ENCODE assay signal across 13 cellular contexts in the genomic region with DNA sequence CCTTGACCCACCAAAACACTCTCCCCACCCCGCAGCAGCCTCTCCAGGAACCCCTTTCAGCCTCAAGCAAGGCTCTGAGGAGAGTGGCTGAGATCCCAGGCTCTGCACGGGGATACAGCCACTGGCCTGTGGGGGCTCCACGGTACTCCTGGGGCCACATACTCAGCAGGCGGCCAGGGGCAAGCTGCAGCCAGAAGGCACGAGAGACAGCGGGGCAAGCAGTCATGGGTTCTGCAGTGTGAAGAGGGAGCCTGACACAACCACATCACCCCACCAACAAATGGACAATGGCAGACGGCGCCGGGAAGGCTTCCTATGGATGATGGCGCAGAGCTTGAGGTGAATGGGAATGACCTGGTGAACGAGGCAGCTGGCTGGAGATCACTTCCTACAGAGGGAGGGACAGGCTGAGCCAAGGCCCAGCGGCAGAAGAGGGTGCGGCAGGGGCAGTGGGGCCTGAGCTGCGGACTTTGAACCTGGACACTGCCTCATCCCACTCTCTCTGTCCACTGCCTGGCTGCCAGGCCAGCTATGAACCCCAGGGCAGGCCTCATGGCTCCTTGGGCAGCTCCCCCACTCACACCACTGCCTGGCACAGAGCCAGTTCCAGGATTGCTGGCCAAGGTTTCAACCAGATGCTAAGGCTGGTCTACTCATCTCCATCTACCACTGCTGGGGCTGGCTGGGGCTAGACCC. TPM values are rescaled to one million over a fixed set of nuclear protein-coding genes. Genes with fewer than 3 reads are reported as not detected.
DNase-seq lines count a peak whose midpoint lies in the region; ATAC-seq and TF ChIP-seq lines count a peak whose summit lies in the region.
"Had no signal": no experiment of that assay in that cellular context is flagged by ENCODE, and none has a peak within 500 bp of the region (broad histone marks: within the 10 kb centered on the region; RNA-seq: fewer than 3 reads in every experiment).

No MANE protein-coding gene starts in this region.

- peaks cover 23% of the 10 kb centered on the region for H3K4me1 Mint-ChIP-seq in MCF 10A (ENCODE audit: insufficient read depth, unreplicated experiment)
- H3K4me1 Mint-ChIP-seq in nephron progenitor cell = peaks cover 70% of the 10 kb centered on the region

- TF ChIP-seq POLR2A in breast epithelium (IDR thresholded peaks at IDR 0.05) = no peak

- H3K36me3 Mint-ChIP-seq in MCF 10A (ENCODE audit: insufficient read depth, unreplicated experiment) = peaks cover 12% of the 10 kb centered on the region
- H3K36me3 Mint-ChIP-seq in nephron progenitor cell (ENCODE audit: low read depth) = no peaks in the 10 kb centered on the region

- H3K36me3 ChIP-seq in breast epithelium = no peaks in the 10 kb centered on the region
- H3K36me3 ChIP-seq in aorta (ENCODE audit: control insufficient read depth in 1 of 2, insufficient read depth in 2 of 2, low read length in 1 of 2) = no peaks in the 10 kb centered on the region
- H3K36me3 ChIP-seq: BE2C had no signal

- H3K27ac Mint-ChIP-seq in MCF 10A (ENCODE audit: low read depth, unreplicated experiment) (peak overlapping the region; percentile 46), nephron progenitor cell (peak overlapping the region; percentile 88)

- H3K4me3 Mint-ChIP-seq in MCF 10A (ENCODE audit: unreplicated experiment) (no peak overlapping the region), nephron progenitor cell (peak overlapping the region; percentile 20)

- H3K4me1 ChIP-seq in breast epithelium (peaks cover 14 to 28% of the 10 kb centered on the region in 2 donors), aorta (ENCODE audit: control insufficient read depth in 1 of 2, insufficient read depth in 2 of 2, low read length in 2 of 2) (peaks cover 0 to 2% of the 10 kb centered on the region in 2 donors)

- no peaks in the 10 kb centered on the region for H3K9me3 ChIP-seq in breast epithelium
- no peaks in the 10 kb centered on the region for H3K9me3 ChIP-seq in aorta (ENCODE audit: control insufficient read depth, low read length)
- H3K9me3 ChIP-seq: BE2C had no signal

- H3K9me3 Mint-ChIP-seq in MCF 10A (ENCODE audit: unreplicated experiment) = no peaks in the 10 kb centered on the region
- H3K9me3 Mint-ChIP-seq in nephron progenitor cell = no peaks in the 10 kb centered on the region

- CTCF ChIA-PET in MCF 10A (lab: Yijun Ruan, JAX) = interaction anchor here (0.5 to 1.5 kb wide), 4 partner anchors 10 to 123 kb away, joined by 3 to 5 read pairs (median 4); no protein-coding TSS in a partner anchor

- peak overlapping the region in 1 of 2 donors; percentile 94 for H3K27ac ChIP-seq in breast epithelium
- H3K27ac ChIP-seq in aorta (ENCODE audit: low read depth in 1 of 2, low read length in 2 of 2) = peak overlapping the region; percentile 60 to 86

- H3K4me3 ChIP-seq in breast epithelium (peak overlapping the region in 1 of 3 donors; percentile 88), aorta (ENCODE audit: low read length in 2 of 2) (no peak overlapping the region)

- no TSS peak for BruUV-seq in MCF 10A (replicated peaks; lab: Mats Ljungman, UMichigan)

- 49 to 53% methylated on average over 13 to 14 of the region's 14 CpGs for WGBS in aorta, 2 donors

- DNase-seq in MCF 10A (ENCODE audit: unreplicated experiment) (no peak), breast epithelium (ENCODE audit: low spot score in 2 of 2) (no peak), fibroblast of peridontal ligament (ENCODE audit: extremely low read depth) (peak; percentile 41), nephron progenitor cell (no peak), aorta (peak; percentile 60 to 84), GM03348 (ENCODE audit: low spot score) (no peak)
- DNase-seq in activated CD4-positive, alpha-beta T cell treated with anti-CD3 and anti-CD28 coated beads for 1 hour = no peak
- DNase-seq: activated naive CD4-positive, alpha-beta T cell; BE2C; PC-3; stimulated activated CD4-positive, alpha-beta T cell treated with anti-CD3 and anti-CD28 coated beads, Interleukin-2, amount 100 ng/mL, for 24 hours had no signal

- intact Hi-C loops in MCF 10A (cut with micrococcal nuclease) (no loop called here), breast epithelium (cut with DNase I; ENCODE audit: low total_unique reads) (no loop called here), aorta (cut with DNase I) (no loop called here)

- H3K27me3 Mint-ChIP-seq in MCF 10A (ENCODE audit: insufficient read depth, unreplicated experiment) (no peaks in the 10 kb centered on the region), nephron progenitor cell (ENCODE audit: low read depth, poor library complexity) (no peaks in the 10 kb centered on the region)

- POLR2A ChIA-PET in MCF 10A (lab: Yijun Ruan, JAX) = interaction anchor here (2.4 kb wide), 1 partner anchor 43 kb away, joined by 7 read pairs; no protein-coding TSS in a partner anchor

- no peak for ATAC-seq in aorta (ENCODE audit: low FRiP score)
- ATAC-seq in HG02840 (IDR thresholded peaks at IDR 0.05; ENCODE audit: low FRiP score, unreplicated experiment) = no peak
- ATAC-seq: PC-3 had no signal

- H3K27me3 ChIP-seq in breast epithelium (no peaks in the 10 kb centered on the region), aorta (ENCODE audit: control insufficient read depth in 1 of 2, insufficient read depth in 2 of 2, low read length in 1 of 2) (no peaks in the 10 kb centered on the region)
- H3K27me3 ChIP-seq: BE2C had no signal

- TF ChIP-seq CTCF in MCF 10A (IDR thresholded peaks at IDR 0.05; ENCODE audit: unreplicated experiment) (no peak), breast epithelium (IDR thresholded peaks at IDR 0.05) (no peak), nephron progenitor cell (IDR thresholded peaks at IDR 0.05) (no peak)

RNA-seq across cellular contexts. Expression of a gene that starts 10.8 kb away (rescaled TPM):
- total RNA-seq in MCF 10A (2022) = 58.6 and 68.1 TPM in 2 replicates
- total RNA-seq in breast epithelium = 10 to 100 TPM; 13.6 to 38.7 (median 32.9) TPM
- total RNA-seq in aorta = 100 to 1,000 TPM; 125 to 140 TPM
- 10 to 100 TPM; 28.7 to 56.3 TPM for polyA plus RNA-seq in aorta

RNA-seq across cellular contexts. Expression of a gene that starts 43.5 kb away (rescaled TPM):
- not detected in 2 replicates for total RNA-seq in MCF 10A (2022)
- not detected for total RNA-seq in breast epithelium
- total RNA-seq in aorta = 1 to 10 TPM; 3.4 to 6.8 TPM
- polyA plus RNA-seq in aorta = 10 to 100 TPM in 1 of 2 donors, 1 to 10 TPM in 1; 5.7 to 17.4 TPM
- total RNA-seq: mononuclear cell, PC-3 had no signal

RNA-seq across cellular contexts. Expression of a gene that starts 55.3 kb away (rescaled TPM):
- total RNA-seq in MCF 10A (2022) (not detected in 2 replicates), breast epithelium (not detected), aorta (10 to 100 TPM in 1 of 2 donors, 1 to 10 TPM in 1; 9.1 to 11.6 TPM)
- 10 to 100 TPM; 12.7 to 19.0 TPM for polyA plus RNA-seq in aorta
- total RNA-seq: mononuclear cell, PC-3 had no signal

Comparison
In these comparisons a context has a peak if more than half of its experiments do, and no peak if none do; other contexts are left out.
1. DNase-seq: peak in fibroblast of peridontal ligament (single experiment) and aorta (2 of 2); none in MCF 10A (single experiment), breast epithelium (0 of 2), nephron progenitor cell (single experiment), GM03348 (single experiment) and activated CD4-positive, alpha-beta T cell treated with anti-CD3 and anti-CD28 coated beads for 1 hour (single experiment).
2. RNA of a gene that starts 55.3 kb away (total RNA-seq): 9.1 to 11.6 TPM in aorta; not detected in MCF 10A and not detected in breast epithelium; every median in the first group is over 10 times any median in the second.